Comparison of ENCODE assay signal across 24 cellular contexts in genomic region chr1:43492816-43493215, GRCh38. TPM values are rescaled to one million over a fixed set of nuclear protein-coding genes. Genes with fewer than 3 reads are reported as not detected.
DNase-seq lines count a peak whose midpoint lies in the region; ATAC-seq and TF ChIP-seq lines count a peak whose summit lies in the region.
"Had no signal": no experiment of that assay in that cellular context is flagged by ENCODE, and none has a peak within 500 bp of the region (broad histone marks: within the 10 kb centered on the region; RNA-seq: fewer than 3 reads in every experiment).

No MANE protein-coding gene starts in this region.

- no peak overlapping the region for H3K18ac ChIP-seq in trophoblast cell (ENCODE audit: low read length)

- TF ChIP-seq EP300 in esophagus muscularis mucosa (IDR thresholded peaks at IDR 0.05) = no peak

- no peak for TF ChIP-seq POLR2A in esophagus muscularis mucosa (IDR thresholded peaks at IDR 0.05; ENCODE audit: low read depth)

- ATAC-seq in lower lobe of right lung = no peak
- ATAC-seq in HG03280 (IDR thresholded peaks at IDR 0.05; ENCODE audit: unreplicated experiment) = no peak
- ATAC-seq: activated naive CD8-positive, alpha-beta T cell treated with anti-CD3 and anti-CD28 coated beads, Interleukin-2, amount 50 U/mL, for 24 hours; HCT116; heart right ventricle had no signal

- peaks cover 11% of the 10 kb centered on the region for H3K79me1 ChIP-seq in trophoblast cell (ENCODE audit: low read length)

- no peak overlapping the region for H3K23ac ChIP-seq in trophoblast cell (ENCODE audit: low read length)

- no peak overlapping the region for H4K12ac ChIP-seq in trophoblast cell (ENCODE audit: low read depth, low read length)

- peaks cover 2% of the 10 kb centered on the region; the same call in 1 of the 2 replicates for H3K27me3 Mint-ChIP-seq in HFFc6 (ENCODE audit: insufficient read depth)

- peak overlapping the region; percentile 75 for H2BK5ac ChIP-seq in trophoblast cell (ENCODE audit: low read depth, low read length, poor library complexity)

- no peaks in the 10 kb centered on the region for H3K79me2 ChIP-seq in trophoblast cell (ENCODE audit: control insufficient read depth, insufficient read depth, low read length, poor library complexity)

- H3K4ac ChIP-seq in trophoblast cell (ENCODE audit: low read depth, low read length) = no peak overlapping the region

- no peak overlapping the region for H4K8ac ChIP-seq in trophoblast cell (ENCODE audit: low read depth, low read length)

- intact Hi-C loops in esophagus muscularis mucosa (cut with DNase I) (no loop called here), lower lobe of right lung (cut with DNase I) (no loop called here)

- H4K91ac ChIP-seq in trophoblast cell (ENCODE audit: low read depth, low read length) = peak overlapping the region; percentile 50

- H3K4me3 ChIP-seq in SJCRH30 (no peak overlapping the region), esophagus muscularis mucosa (no peak overlapping the region), trophoblast cell (ENCODE audit: low read depth, low read length) (no peak overlapping the region), lower lobe of right lung (no peak overlapping the region)
- H3K4me3 ChIP-seq: cardiac muscle cell, esophagus squamous epithelium, heart right ventricle, stomach, upper lobe of left lung had no signal

- H3K4me1 ChIP-seq in SJCRH30 = peaks cover 17% of the 10 kb centered on the region
- no peaks in the 10 kb centered on the region for H3K4me1 ChIP-seq in esophagus muscularis mucosa
- peaks cover 0 to 2% of the 10 kb centered on the region in 2 experiments for H3K4me1 ChIP-seq in trophoblast cell (ENCODE audit: control insufficient read depth in 1 of 2, insufficient read depth in 2 of 2, low read length in 2 of 2)
- peaks cover 19% of the 10 kb centered on the region for H3K4me1 ChIP-seq in lower lobe of right lung
- H3K4me1 ChIP-seq: heart right ventricle, stomach had no signal

- H3K36me3 Mint-ChIP-seq in HFFc6 (ENCODE audit: low read depth) = peaks cover 42% of the 10 kb centered on the region

- peaks cover 23% of the 10 kb centered on the region for H3K4me1 Mint-ChIP-seq in HFFc6 (ENCODE audit: low read depth)
- H3K4me1 Mint-ChIP-seq: activated CD4-positive, alpha-beta T cell treated with anti-CD3 and anti-CD28 coated beads, Interleukin-2, amount 10 ng/mL, durations not matched to agents 7 days and 5 days; activated naive CD8-positive, alpha-beta T cell treated with anti-CD3 and anti-CD28 coated beads, Interleukin-2, amount 50 U/mL, for 24 hours; immature natural killer cell had no signal

- peak overlapping the region; percentile 70 for H2BK12ac ChIP-seq in trophoblast cell (ENCODE audit: low read length)

- H3K4me3 Mint-ChIP-seq in HFFc6 = no peak overlapping the region
- H3K4me3 Mint-ChIP-seq: activated CD4-positive, alpha-beta T cell treated with anti-CD3 and anti-CD28 coated beads, Interleukin-2, amount 10 ng/mL, durations not matched to agents 7 days and 5 days; activated naive CD8-positive, alpha-beta T cell treated with anti-CD3 and anti-CD28 coated beads, Interleukin-2, amount 50 U/mL, for 24 hours; immature natural killer cell had no signal

- H3K27me3 ChIP-seq in SJCRH30 = no peaks in the 10 kb centered on the region
- no peaks in the 10 kb centered on the region for H3K27me3 ChIP-seq in esophagus muscularis mucosa
- no peaks in the 10 kb centered on the region for H3K27me3 ChIP-seq in trophoblast cell (ENCODE audit: insufficient read depth, low read length)
- H3K27me3 ChIP-seq in lower lobe of right lung (ENCODE audit: low read depth) = no peaks in the 10 kb centered on the region
- H3K27me3 ChIP-seq: cardiac muscle cell, esophagus squamous epithelium, heart right ventricle, stomach, upper lobe of left lung had no signal

- no peak overlapping the region for H3K9ac ChIP-seq in trophoblast cell (ENCODE audit: low read length)

- peaks cover 45% of the 10 kb centered on the region for H3K9me3 Mint-ChIP-seq in HFFc6

- no peaks in the 10 kb centered on the region for H3K36me3 ChIP-seq in SJCRH30
- no peaks in the 10 kb centered on the region for H3K36me3 ChIP-seq in esophagus muscularis mucosa
- no peaks in the 10 kb centered on the region for H3K36me3 ChIP-seq in trophoblast cell (ENCODE audit: control insufficient read depth in 1 of 2, insufficient read depth in 2 of 2, low read length in 2 of 2)
- no peaks in the 10 kb centered on the region for H3K36me3 ChIP-seq in lower lobe of right lung
- H3K36me3 ChIP-seq: cardiac muscle cell, esophagus squamous epithelium, heart right ventricle, stomach, upper lobe of left lung had no signal

- TF ChIP-seq CTCF in HFFc6 (IDR thresholded peaks at IDR 0.05) = no peak
- no peak for TF ChIP-seq CTCF in esophagus muscularis mucosa (IDR thresholded peaks at IDR 0.05)
- no peak for TF ChIP-seq CTCF in lower lobe of right lung (IDR thresholded peaks at IDR 0.05)

- peak overlapping the region; percentile 71 for H3K27ac ChIP-seq in SJCRH30
- H3K27ac ChIP-seq in esophagus muscularis mucosa (replicated peaks in 1 of 4) = no peak overlapping the region
- peak overlapping the region; percentile 74 for H3K27ac ChIP-seq in trophoblast cell (ENCODE audit: low read depth, low read length)
- H3K27ac ChIP-seq in lower lobe of right lung = no peak overlapping the region
- H3K27ac ChIP-seq: cardiac muscle cell, esophagus squamous epithelium, heart right ventricle, stomach, upper lobe of left lung had no signal

- H3K14ac ChIP-seq in trophoblast cell (ENCODE audit: low read length) = no peak overlapping the region

- H2BK120ac ChIP-seq in trophoblast cell (ENCODE audit: insufficient read depth, low read length, poor library complexity) = peak overlapping the region; percentile 75

- H2AK5ac ChIP-seq in trophoblast cell (ENCODE audit: low read length) = no peak overlapping the region

- DNase-seq in HFFc6 (peak; percentile 76), SJCRH30 (no peak), esophagus muscularis mucosa (ENCODE audit: extremely low spot score) (peak; percentile 31), trophoblast cell (peak in 1 of 2 donors; percentile 46), lower lobe of right lung (no peak), GM19238 (ENCODE audit: insufficient read length, low spot score) (no peak), hepatic stellate cell (ENCODE audit: low spot score) (no peak)
- DNase-seq: activated CD4-positive, alpha-beta T cell treated with anti-CD3 and anti-CD28 coated beads, Interleukin-2, amount 10 ng/mL, durations not matched to agents 7 days and 5 days; activated naive CD8-positive, alpha-beta T cell treated with anti-CD3 and anti-CD28 coated beads, Interleukin-2, amount 50 U/mL, for 24 hours; DMS79 treated with DMSO at 0.1 percent for 48 hours; esophagus squamous epithelium; heart right ventricle; immature natural killer cell; NCI-H1436 treated with DMSO at 0.1 percent for 48 hours; NCI-H526 treated with DMSO at 0.1 percent for 48 hours; stimulated activated CD4-positive, alpha-beta T cell treated with anti-CD3 and anti-CD28 coated beads, Interleukin-4, amount 100 ng/mL, for 4 hours; stomach; T-helper 1 cell; upper lobe of left lung had no signal

- peak overlapping the region; percentile 40 for H3K27ac Mint-ChIP-seq in HFFc6
- H3K27ac Mint-ChIP-seq: activated CD4-positive, alpha-beta T cell treated with anti-CD3 and anti-CD28 coated beads, Interleukin-2, amount 10 ng/mL, durations not matched to agents 7 days and 5 days; activated naive CD8-positive, alpha-beta T cell treated with anti-CD3 and anti-CD28 coated beads, Interleukin-2, amount 50 U/mL, for 24 hours; immature natural killer cell had no signal

- H2AFZ ChIP-seq in trophoblast cell (ENCODE audit: insufficient read depth, low read length, poor library complexity) = no peak overlapping the region

- no peak overlapping the region for H3K4me2 ChIP-seq in trophoblast cell (ENCODE audit: low read length)

- WGBS in esophagus muscularis mucosa = 62% methylated on average over 2 of the region's 2 CpGs
- no CpG with 5 or more reads among the region's 2 CpGs for WGBS in trophoblast cell (ENCODE audit: extremely low coverage, insufficient coverage, insufficient read length)

- H3K9me3 ChIP-seq in SJCRH30 (replicated peaks) (peaks cover 9% of the 10 kb centered on the region), esophagus muscularis mucosa (peaks cover 0 to 15% (median 4%) of the 10 kb centered on the region in 4 donors), trophoblast cell (ENCODE audit: insufficient read depth, low read depth, low read length) (peaks cover 2% of the 10 kb centered on the region), lower lobe of right lung (peaks cover 23% of the 10 kb centered on the region)

RNA-seq across cellular contexts. Expression of gene PTPRF, which starts 37.9 kb away (rescaled TPM):
- total RNA-seq in HFFc6 (2021; fragmentation: NEBNext Ultra II Directional; extraction: Animal tissue kit (Norgen Biotek cat#: 25700)) = 100 to 1,000 TPM in 4 of 6 experiments, 10 to 100 TPM in 2; 94.3 to 119 (median 109) TPM
- total RNA-seq in SJCRH30 (2014; rRNA removed; shearing (Covaris generic)) = 32.6 and 34.1 TPM in 2 replicates
- total RNA-seq in esophagus muscularis mucosa (10 to 100 TPM; 33.8 to 84.2 (median 53.7) TPM), lower lobe of right lung (176 TPM)
- polyA plus RNA-seq in trophoblast cell (2013) = 205 TPM in 2 replicates
- polyA plus RNA-seq: immature natural killer cell had no signal

RNA-seq across cellular contexts. Expression of gene HYI, which starts 39.1 kb away (rescaled TPM):
- 10 to 100 TPM; 45.6 to 71.1 (median 61.7) TPM for total RNA-seq in HFFc6 (2021; fragmentation: NEBNext Ultra II Directional; extraction: Animal tissue kit (Norgen Biotek cat#: 25700))
- 0.23 TPM in 1 of 2 replicates, not detected in the other for total RNA-seq in SJCRH30 (2014; rRNA removed; shearing (Covaris generic))
- 10 to 100 TPM; 36.3 to 60.5 (median 50.6) TPM for total RNA-seq in esophagus muscularis mucosa
- polyA plus RNA-seq in trophoblast cell (2013) = 23.9 and 24.7 TPM in 2 replicates
- total RNA-seq in lower lobe of right lung = 67.7 TPM
- total RNA-seq: HepG2, OCI-LY7 had no signal
- polyA plus RNA-seq: HepG2 had no signal

Comparison
In these comparisons a context has a peak if more than half of its experiments do, and no peak if none do; other contexts are left out.
1. DNase-seq: peak in HFFc6 (single experiment) and esophagus muscularis mucosa (single experiment); none in SJCRH30 (0 of 2), lower lobe of right lung (single experiment), GM19238 (single experiment) and hepatic stellate cell (single experiment).
2. H3K27ac ChIP-seq: peak in SJCRH30 (single experiment) and trophoblast cell (single experiment); none in esophagus muscularis mucosa (0 of 4) and lower lobe of right lung (single experiment).
3. RNA of gene HYI, which starts 39.1 kb away (total RNA-seq): 67.7 TPM in lower lobe of right lung (single experiment), 45.6 to 71.1 TPM in HFFc6 and 36.3 to 60.5 TPM in esophagus muscularis mucosa; 0.23 TPM in SJCRH30; every median in the first group is over 10 times any median in the second.